9 cellular contexts compared by ENCODE assay signal in the genomic region with DNA sequence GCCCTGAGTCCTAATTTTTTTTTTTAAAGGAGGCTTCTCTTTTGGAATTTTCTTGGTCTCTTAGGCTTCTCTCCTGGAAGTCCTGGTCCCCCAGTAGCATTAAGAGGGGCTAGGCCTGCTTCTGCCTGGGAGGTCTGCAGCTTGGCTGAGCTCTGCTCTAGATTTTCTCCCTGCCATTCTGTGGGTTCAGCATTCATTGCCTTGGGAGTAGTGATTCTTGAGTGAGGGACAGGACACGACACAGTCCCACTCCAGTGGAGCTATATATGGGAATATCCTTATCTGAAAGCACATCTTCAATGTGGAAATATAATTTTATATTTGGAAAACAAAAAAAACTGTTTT. TPM values are rescaled to one million over a fixed set of nuclear protein-coding genes. Genes with fewer than 3 reads are reported as not detected.
DNase-seq lines count a peak whose midpoint lies in the region; ATAC-seq and TF ChIP-seq lines count a peak whose summit lies in the region.
"Had no signal": no experiment of that assay in that cellular context is flagged by ENCODE, and none has a peak within 500 bp of the region (broad histone marks: within the 10 kb centered on the region; RNA-seq: fewer than 3 reads in every experiment).

No MANE protein-coding gene starts in this region.

- no peak for DNase-seq in activated CD4-positive, alpha-beta memory T cell treated with anti-CD3 and anti-CD28 coated beads, Interleukin-2, amount 10 ng/mL, durations not matched to agents 7 days and 5 days
- DNase-seq in activated CD4-positive, alpha-beta memory T cell treated with anti-CD3 and anti-CD28 coated beads for 36 hours = no peak
- DNase-seq in coronary artery (ENCODE audit: low spot score) = no peak
- no peak for DNase-seq in NCI-H1417 treated with DMSO at 0.1 percent for 48 hours (lab: John Stamatoyannopoulos, UW)
- no peak for DNase-seq in midbrain (lab: John Stamatoyannopoulos, UW)
- DNase-seq in NCI-H510A (lab: John Stamatoyannopoulos, UW) = no peak

- no peaks in the 10 kb centered on the region for H3K27me3 ChIP-seq in skeletal muscle tissue (ENCODE audit: control insufficient read depth in 3 of 3, insufficient read depth in 3 of 3, low read length in 3 of 3)

- H3K9me3 Mint-ChIP-seq in activated CD4-positive, alpha-beta memory T cell treated with anti-CD3 and anti-CD28 coated beads, Interleukin-2, amount 10 ng/mL, durations not matched to agents 7 days and 5 days = no peaks in the 10 kb centered on the region
- H3K9me3 Mint-ChIP-seq in activated CD4-positive, alpha-beta memory T cell treated with anti-CD3 and anti-CD28 coated beads for 36 hours = no peaks in the 10 kb centered on the region

- peaks cover 12% of the 10 kb centered on the region for H3K4me1 Mint-ChIP-seq in activated CD4-positive, alpha-beta memory T cell treated with anti-CD3 and anti-CD28 coated beads, Interleukin-2, amount 10 ng/mL, durations not matched to agents 7 days and 5 days
- peaks cover 6% of the 10 kb centered on the region for H3K4me1 Mint-ChIP-seq in activated CD4-positive, alpha-beta memory T cell treated with anti-CD3 and anti-CD28 coated beads for 36 hours (ENCODE audit: low read depth)

- TF ChIP-seq CTCF in coronary artery (IDR thresholded peaks at IDR 0.05) = peak; percentile 25

- H3K27ac ChIP-seq in coronary artery (peak overlapping the region in 1 of 2 donors; percentile 48), skeletal muscle tissue (ENCODE audit: low read depth, low read length) (no peak overlapping the region)

- intact Hi-C loops in activated CD4-positive, alpha-beta memory T cell treated with anti-CD3 and anti-CD28 coated beads for 36 hours (cut with micrococcal nuclease) = loop anchor here (1.0 to 5.0 kb wide), 4 partner anchors 42 to 195 kb away; a partner anchor contains a TSS

- H3K9me3 ChIP-seq in skeletal muscle tissue (ENCODE audit: control insufficient read depth in 3 of 3, low read length in 3 of 3) = no peaks in the 10 kb centered on the region

- peak overlapping the region; percentile 80 for H3K4me3 Mint-ChIP-seq in activated CD4-positive, alpha-beta memory T cell treated with anti-CD3 and anti-CD28 coated beads, Interleukin-2, amount 10 ng/mL, durations not matched to agents 7 days and 5 days
- H3K4me3 Mint-ChIP-seq in activated CD4-positive, alpha-beta memory T cell treated with anti-CD3 and anti-CD28 coated beads for 36 hours = no peak overlapping the region

- no peaks in the 10 kb centered on the region for H3K36me3 ChIP-seq in skeletal muscle tissue (ENCODE audit: control insufficient read depth in 3 of 3, insufficient read depth in 3 of 3, low read length in 3 of 3)

- peak overlapping the region; percentile 72 for H3K4me3 ChIP-seq in coronary artery
- peak overlapping the region in 2 of 3 donors; percentile 79 to 80 for H3K4me3 ChIP-seq in skeletal muscle tissue (ENCODE audit: low read length in 3 of 3)

- POLR2A ChIA-PET in activated CD4-positive, alpha-beta memory T cell treated with anti-CD3 and anti-CD28 coated beads, Interleukin-2, amount 10 ng/mL, durations not matched to agents 7 days and 5 days (lab: Charles Lee) = interaction anchor here (0.7 to 3.0 kb wide), 7 partner anchors 9 to 196 kb away, joined by 4 to 10 read pairs (median 5); a partner anchor contains a TSS
- POLR2A ChIA-PET in activated CD4-positive, alpha-beta memory T cell treated with anti-CD3 and anti-CD28 coated beads for 36 hours (lab: Charles Lee) = interaction anchor here (0.6 to 1.3 kb wide), 5 partner anchors 89 to 195 kb away, joined by 3 to 5 read pairs (median 3); a partner anchor contains a TSS

- ATAC-seq in HG03175 (IDR thresholded peaks at IDR 0.05; ENCODE audit: unreplicated experiment) = peak; percentile 15

- CTCF ChIA-PET in activated CD4-positive, alpha-beta memory T cell treated with anti-CD3 and anti-CD28 coated beads, Interleukin-2, amount 10 ng/mL, durations not matched to agents 7 days and 5 days (lab: Charles Lee) = interaction anchor here (0.6 to 4.4 kb wide), 52 partner anchors 9 to 816 kb away, joined by 3 to 45 read pairs (median 6); a partner anchor contains a TSS
- CTCF ChIA-PET in activated CD4-positive, alpha-beta memory T cell treated with anti-CD3 and anti-CD28 coated beads for 36 hours (lab: Charles Lee) = interaction anchor here (0.6 to 4.7 kb wide), 59 partner anchors 8 to 1410 kb away, joined by 3 to 42 read pairs (median 5); a partner anchor contains a TSS

- H3K27me3 Mint-ChIP-seq in activated CD4-positive, alpha-beta memory T cell treated with anti-CD3 and anti-CD28 coated beads, Interleukin-2, amount 10 ng/mL, durations not matched to agents 7 days and 5 days = peaks cover 11% of the 10 kb centered on the region
- no peaks in the 10 kb centered on the region for H3K27me3 Mint-ChIP-seq in activated CD4-positive, alpha-beta memory T cell treated with anti-CD3 and anti-CD28 coated beads for 36 hours

- H3K4me1 ChIP-seq in skeletal muscle tissue (ENCODE audit: control insufficient read depth in 3 of 3, insufficient read depth in 3 of 3, low read length in 3 of 3) = peaks cover 12 to 21% (median 14%) of the 10 kb centered on the region in 3 donors

- H3K9ac ChIP-seq in skeletal muscle tissue (ENCODE audit: low read depth in 1 of 3, low read length in 3 of 3) = peak overlapping the region in 1 of 3 donors; percentile 77

- no peak overlapping the region for H3K27ac Mint-ChIP-seq in activated CD4-positive, alpha-beta memory T cell treated with anti-CD3 and anti-CD28 coated beads, Interleukin-2, amount 10 ng/mL, durations not matched to agents 7 days and 5 days
- no peak overlapping the region for H3K27ac Mint-ChIP-seq in activated CD4-positive, alpha-beta memory T cell treated with anti-CD3 and anti-CD28 coated beads for 36 hours

- H3K36me3 Mint-ChIP-seq in activated CD4-positive, alpha-beta memory T cell treated with anti-CD3 and anti-CD28 coated beads, Interleukin-2, amount 10 ng/mL, durations not matched to agents 7 days and 5 days (ENCODE audit: low read depth) = no peaks in the 10 kb centered on the region
- no peaks in the 10 kb centered on the region for H3K36me3 Mint-ChIP-seq in activated CD4-positive, alpha-beta memory T cell treated with anti-CD3 and anti-CD28 coated beads for 36 hours

RNA-seq across cellular contexts. Expression of a gene that starts 3.7 kb away (rescaled TPM):
- total RNA-seq in activated CD4-positive, alpha-beta memory T cell treated with anti-CD3 and anti-CD28 coated beads, Interleukin-2, amount 10 ng/mL, durations not matched to agents 7 days and 5 days = 1 to 10 TPM in 1 of 2 experiments, under 1 TPM in 1; 0.50 to 2.7 TPM
- under 1 TPM; 0.85 to 1.00 TPM for total RNA-seq in activated CD4-positive, alpha-beta memory T cell treated with anti-CD3 and anti-CD28 coated beads for 36 hours
- 7.3 TPM for total RNA-seq in skeletal muscle tissue
- total RNA-seq: NCI-H460 had no signal

RNA-seq across cellular contexts. Expression of a gene that starts 23.7 kb away (rescaled TPM):
- total RNA-seq in activated CD4-positive, alpha-beta memory T cell treated with anti-CD3 and anti-CD28 coated beads, Interleukin-2, amount 10 ng/mL, durations not matched to agents 7 days and 5 days = 1 to 10 TPM; 1.8 to 2.4 TPM
- total RNA-seq in activated CD4-positive, alpha-beta memory T cell treated with anti-CD3 and anti-CD28 coated beads for 36 hours = under 1 TPM; 0.50 to 0.65 TPM
- 3.1 TPM for total RNA-seq in skeletal muscle tissue
- total RNA-seq: NCI-H460 had no signal
